13 cellular contexts compared by ENCODE assay signal in genomic region chr5:14191325-14191724, GRCh38. TPM values are rescaled to one million over a fixed set of nuclear protein-coding genes. Genes with fewer than 3 reads are reported as not detected.
DNase-seq lines count a peak whose midpoint lies in the region; ATAC-seq, FAIRE-seq and TF ChIP-seq lines count a peak whose summit lies in the region.
"Had no signal": no experiment of that assay in that cellular context is flagged by ENCODE, and none has a peak within 500 bp of the region (broad histone marks: within the 10 kb centered on the region; RNA-seq: fewer than 3 reads in every experiment).

No MANE protein-coding gene starts in this region.

- in situ Hi-C loops in brain microvascular endothelial cell (cut with HindIII; ENCODE audit: low pct_ligation_motif_present, low sequenced_read_pairs) = no loop called here

- 87 to 88% methylated on average over 3 of the region's 3 CpGs for WGBS in thyroid gland, 2 donors

- H3K9me3 ChIP-seq in osteoblast (ENCODE audit: low read depth, low read length) (no peaks in the 10 kb centered on the region), uterus (no peaks in the 10 kb centered on the region), thyroid gland (no peaks in the 10 kb centered on the region)
- H3K9me3 ChIP-seq: heart right ventricle had no signal

- TF ChIP-seq POLR2A in uterus (IDR thresholded peaks at IDR 0.05) (no peak), thyroid gland (IDR thresholded peaks at IDR 0.05) (no peak)

- H4K20me1 ChIP-seq in osteoblast (ENCODE audit: insufficient read depth, low read length) = peaks cover 8% of the 10 kb centered on the region

- intact Hi-C loops in Right ventricle myocardium superior (cut with DNase I) = no loop called here
- intact Hi-C loops in left ventricle myocardium superior (cut with micrococcal nuclease) = no loop called here
- intact Hi-C loops in uterus (cut with DNase I; ENCODE audit: low total_unique reads) = no loop called here
- intact Hi-C loops in thyroid gland (cut with DNase I) = no loop called here

- no peak overlapping the region for H3K4me3 ChIP-seq in brain microvascular endothelial cell (ENCODE audit: low read depth, low read length)
- H3K4me3 ChIP-seq in osteoblast (ENCODE audit: insufficient read depth, low read length) = no peak overlapping the region
- no peak overlapping the region for H3K4me3 ChIP-seq in uterus
- no peak overlapping the region for H3K4me3 ChIP-seq in thyroid gland (replicated peaks in 1 of 3)

- H3K27me3 ChIP-seq in brain microvascular endothelial cell (replicated peaks) = no peaks in the 10 kb centered on the region
- H3K27me3 ChIP-seq in osteoblast (ENCODE audit: insufficient read depth, low read length) = no peaks in the 10 kb centered on the region
- H3K27me3 ChIP-seq in uterus = no peaks in the 10 kb centered on the region
- H3K27me3 ChIP-seq in thyroid gland = no peaks in the 10 kb centered on the region
- H3K27me3 ChIP-seq: heart right ventricle had no signal

- H3K4me1 ChIP-seq in osteoblast (ENCODE audit: insufficient read depth, low read length) (peaks cover 78% of the 10 kb centered on the region), uterus (peaks cover 0 to 22% of the 10 kb centered on the region in 2 donors), thyroid gland (peaks cover 6 to 30% of the 10 kb centered on the region in 2 donors)
- H3K4me1 ChIP-seq: parathyroid adenoma had no signal

- peaks cover 6% of the 10 kb centered on the region for H3K36me3 ChIP-seq in brain microvascular endothelial cell (replicated peaks)
- no peaks in the 10 kb centered on the region for H3K36me3 ChIP-seq in osteoblast (ENCODE audit: insufficient read depth, low read length)
- H3K36me3 ChIP-seq in uterus = no peaks in the 10 kb centered on the region
- H3K36me3 ChIP-seq in thyroid gland = no peaks in the 10 kb centered on the region
- H3K36me3 ChIP-seq: heart right ventricle had no signal

- no peak for FAIRE-seq in frontal cortex (lab: Jason Lieb, UNC)

- TF ChIP-seq CTCF in brain microvascular endothelial cell (IDR thresholded peaks at IDR 0.05; ENCODE audit: low read depth, low read length, missing control alignments) (no peak), osteoblast (IDR thresholded peaks at IDR 0.05; ENCODE audit: extremely low read depth, low read depth, low read length) (no peak), uterus (IDR thresholded peaks at IDR 0.05) (no peak), thyroid gland (IDR thresholded peaks at IDR 0.05) (no peak), omental fat pad (IDR thresholded peaks at IDR 0.05) (no peak)

- H3K79me2 ChIP-seq in osteoblast (ENCODE audit: insufficient read depth, low read length) = peaks cover 90% of the 10 kb centered on the region

- DNase-seq in Right ventricle myocardium superior = no peak
- DNase-seq in left ventricle myocardium superior = no peak
- DNase-seq in brain microvascular endothelial cell = no peak
- DNase-seq in osteoblast (ENCODE audit: insufficient read length, low spot score, missing footprints) = no peak
- no peak for DNase-seq in uterus
- DNase-seq in thyroid gland = no peak
- no peak for DNase-seq in omental fat pad (ENCODE audit: low spot score)
- no peak for DNase-seq in frontal cortex (ENCODE audit: low spot score in 2 of 2)
- DNase-seq: activated CD4-positive, alpha-beta memory T cell treated with anti-CD3 and anti-CD28 coated beads, Interleukin-2, amount 10 ng/mL, durations not matched to agents 7 days and 5 days; heart right ventricle; NCI-H1694; NCI-H446 treated with DMSO at 0.1 percent for 48 hours had no signal

- H3K4me2 ChIP-seq in osteoblast (ENCODE audit: insufficient read depth, low read length) = peak overlapping the region; percentile 56

- peak overlapping the region; percentile 93 for H3K27ac ChIP-seq in brain microvascular endothelial cell
- peak overlapping the region; percentile 93 for H3K27ac ChIP-seq in osteoblast (ENCODE audit: low read depth, low read length)
- H3K27ac ChIP-seq in uterus = peak overlapping the region; percentile 56 to 95
- H3K27ac ChIP-seq in thyroid gland = no peak overlapping the region
- H3K27ac ChIP-seq: parathyroid adenoma had no signal

- ATAC-seq in Right ventricle myocardium superior (ENCODE audit: poor library complexity) (peak; percentile 3), left ventricle myocardium superior (no peak), omental fat pad (ENCODE audit: low FRiP score) (no peak)

- H2AFZ ChIP-seq in osteoblast (ENCODE audit: low read length) = no peak overlapping the region
- H2AFZ ChIP-seq: parathyroid adenoma had no signal

RNA-seq across cellular contexts. Expression of gene TRIO, which starts 48.2 kb away (rescaled TPM):
- total RNA-seq in Right ventricle myocardium superior = 56.0 TPM
- 57.0 TPM for total RNA-seq in left ventricle myocardium superior
- total RNA-seq in osteoblast = 246 and 274 TPM in 2 replicates
- total RNA-seq in uterus = 100 to 1,000 TPM in 3 of 4 donors, 10 to 100 TPM in 1; 93.5 to 234 (median 207) TPM
- 100 to 1,000 TPM in 2 of 4 donors, 10 to 100 TPM in 2; 67.4 to 103 (median 94.7) TPM for total RNA-seq in thyroid gland
- total RNA-seq in omental fat pad = 100 to 1,000 TPM; 125 to 370 (median 193) TPM
- 310 TPM for total RNA-seq in frontal cortex

Comparison
In these comparisons a context has a peak if more than half of its experiments do, and no peak if none do; other contexts are left out.
1. H3K27ac ChIP-seq: peak in brain microvascular endothelial cell (single experiment), osteoblast (single experiment) and uterus (2 of 2); none in thyroid gland (0 of 3).